8 cellular contexts compared by ENCODE assay signal in genomic region chr19:4123615-4124568, GRCh38. TPM values are rescaled to one million over a fixed set of nuclear protein-coding genes. Genes with fewer than 3 reads are reported as not detected.
DNase-seq lines count a peak whose midpoint lies in the region; ATAC-seq, FAIRE-seq and TF ChIP-seq lines count a peak whose summit lies in the region.

TSS of gene MAP2K2 (minus strand) at chr19:4124122. CDS start at chr19:4123875, 247 bp downstream.

- TF ChIP-seq EP300 in A549 (IDR thresholded peaks at IDR 0.05), result no peak

- TF ChIP-seq POLR2A in A549 (IDR thresholded peaks at IDR 0.05; ENCODE audit: low read length), result peak; percentile 83

- peak within 1 kb of the TSS; percentile 89 for H3K4me3 ChIP-seq in A549

- peak; percentile 72 to 90 for DNase-seq in A549 (ENCODE audit: low read depth in 1 of 2, low spot score in 1 of 2)
- peak; percentile 94 for DNase-seq in NCI-H345 (lab: John Stamatoyannopoulos, UW)
- DNase-seq in activated CD4-positive, CD25-positive, alpha-beta regulatory T cell treated with anti-CD3 and anti-CD28 coated beads, Interleukin-2, amount 50 U/mL, for 16 hours (ENCODE audit: low read depth, low spot score), result peak; percentile 91
- DNase-seq in central memory CD4-positive, alpha-beta T cell, result peak; percentile 93
- DNase-seq in iris pigment epithelial cell (ENCODE audit: low read depth), result peak; percentile 82
- DNase-seq in stimulated activated CD4-positive, alpha-beta T cell treated with anti-CD3 and anti-CD28 coated beads, Interleukin-12 subunit alpha, Interleukin-12 subunit beta, amount 100 ng/mL, for 24 hours (ENCODE audit: low read depth in 2 of 2), result peak; percentile 90 to 94

- H3K4me2 ChIP-seq in A549, result peak within 1 kb of the TSS; percentile 98

- WGBS in A549 (ENCODE audit: missing lambda C conversion rate), result under 1% methylated on average over 6 of the region's 102 CpGs

- H3K4me1 ChIP-seq in A549, result peaks cover 16% of the 10 kb centered on the region

- POLR2A ChIA-PET in A549 (lab: Yijun Ruan, JAX), result no interaction called here

- no peaks in the 10 kb centered on the region for H3K9me3 ChIP-seq in A549

- TF ChIP-seq CTCF in A549 (IDR thresholded peaks at IDR 0.05), result peak; percentile 15; the same call in 1 of the 3 replicates

- no peak; a peak in 1 of 5 replicates for TF ChIP-seq RAD21 in A549 (conservative IDR thresholded peaks at IDR 0.05 in 1 of 2, IDR thresholded peaks at IDR 0.05 in 1 of 2)

- peak within 1 kb of the TSS; percentile 88 to 96 for H3K27ac ChIP-seq in A549

- CTCF ChIA-PET in A549 (lab: Yijun Ruan, JAX), result no interaction called here

- FAIRE-seq in A549 (lab: Jason Lieb, UNC), result no peak

- peak; percentile 92 to 96 for ATAC-seq in A549
- peak; percentile 75 for ATAC-seq in GM18861 (IDR thresholded peaks at IDR 0.05; ENCODE audit: unreplicated experiment)
- ATAC-seq in HG03139 (IDR thresholded peaks at IDR 0.05; ENCODE audit: unreplicated experiment), result peak; percentile 87

TF ChIP-seq in A549, 52 proteins besides CTCF, POLR2A, EP300 and RAD21 (continues in another document):
- TF ChIP-seq KDM1A (IDR thresholded peaks at IDR 0.05; ENCODE audit: low read depth), result no peak
- no peak for TF ChIP-seq MAZ (IDR thresholded peaks at IDR 0.05; ENCODE audit: borderline replicate concordance, low read depth, low read length)
- TF ChIP-seq PBX3 (IDR thresholded peaks at IDR 0.05), result no peak
- no peak for TF ChIP-seq ZSCAN20 (CRISPR knock-in tag; IDR thresholded peaks at IDR 0.05)
- no peak for TF ChIP-seq HDAC2 (IDR thresholded peaks at IDR 0.05)
- no peak for TF ChIP-seq ZC3H11A (IDR thresholded peaks at IDR 0.05)
- TF ChIP-seq MAX (IDR thresholded peaks at IDR 0.05), result peak; percentile 95
- no peak for TF ChIP-seq KDM5A (IDR thresholded peaks at IDR 0.05)
- no peak for TF ChIP-seq BHLHE40 (IDR thresholded peaks at IDR 0.05; ENCODE audit: low read depth, low read length)
- no peak for TF ChIP-seq SREBF2 (IDR thresholded peaks at IDR 0.05)
- no peak for TF ChIP-seq NPAS2 (CRISPR knock-in tag; IDR thresholded peaks at IDR 0.05; ENCODE audit: borderline replicate concordance)
- no peak for TF ChIP-seq NFE2L2 (conservative IDR thresholded peaks at IDR 0.05; ENCODE audit: low read length)
- TF ChIP-seq ESRRA (IDR thresholded peaks at IDR 0.05; ENCODE audit: borderline replicate concordance, low read length), result no peak
- no peak for TF ChIP-seq RNF2 (IDR thresholded peaks at IDR 0.05; ENCODE audit: borderline replicate concordance, low read depth)
- no peak for TF ChIP-seq CBX8 (IDR thresholded peaks at IDR 0.05)
- TF ChIP-seq TP53 (CRISPR knock-in tag; IDR thresholded peaks at IDR 0.05), result no peak
- TF ChIP-seq CEBPB (IDR thresholded peaks at IDR 0.05), result no peak
- TF ChIP-seq CHD2 (IDR thresholded peaks at IDR 0.05; ENCODE audit: low read length, partially characterized antibody), result peak; percentile 98
- TF ChIP-seq NR3C1 (IDR thresholded peaks at IDR 0.05), result no peak
- TF ChIP-seq REST (IDR thresholded peaks at IDR 0.05), result peak; percentile 99
- TF ChIP-seq ZNF302 (CRISPR knock-in tag; IDR thresholded peaks at IDR 0.05), result no peak
- TF ChIP-seq BCL3 (IDR thresholded peaks at IDR 0.05), result peak; percentile 54; the same call in 1 of the 3 replicates
- no peak for TF ChIP-seq TFCP2L1 (CRISPR knock-in tag; IDR thresholded peaks at IDR 0.05)
- TF ChIP-seq GATA3 (IDR thresholded peaks at IDR 0.05; ENCODE audit: borderline replicate concordance), result peak; percentile 54
- TF ChIP-seq FOXS1 (CRISPR knock-in tag; IDR thresholded peaks at IDR 0.05), result no peak
- TF ChIP-seq HEYL (CRISPR knock-in tag; IDR thresholded peaks at IDR 0.05), result no peak
- no peak for TF ChIP-seq MYC (IDR thresholded peaks at IDR 0.05; ENCODE audit: borderline replicate concordance, low read length)
- TF ChIP-seq ATOH8 (CRISPR knock-in tag; IDR thresholded peaks at IDR 0.05; ENCODE audit: low read depth), result 0 out of 2 replicates have a peak, but pooled peaks have one; percentile 54
- no peak for TF ChIP-seq HES2 (IDR thresholded peaks at IDR 0.05)
- no peak for TF ChIP-seq CBX2 (IDR thresholded peaks at IDR 0.05; ENCODE audit: borderline replicate concordance, low read depth)
- TF ChIP-seq E2F6 (IDR thresholded peaks at IDR 0.05; ENCODE audit: borderline replicate concordance, low read depth), result peak; percentile 87
- no peak for TF ChIP-seq USF2 (IDR thresholded peaks at IDR 0.05)

RNA-seq across cellular contexts. Expression of gene MAP2K2, which starts in this region (rescaled TPM):
- polyA plus RNA-seq in A549 (2011; rRNA removed) (40.4 and 41.7 TPM in 2 replicates), A549 (2017; fragmentation: RNase III; extraction: RNeasy Plus Mini Kit Qiagen cat#74134 plus additional on column Dnase treatment) (98.5 to 116 TPM (median 115 TPM) in 3 replicates)
- polyA plus RNA-seq in A549 (2012; cell fraction: cytosol; rRNA removed), result 129 and 151 TPM in 2 replicates
- polyA plus RNA-seq in A549 (2012; cell fraction: nucleus; rRNA removed), result 146 and 171 TPM in 2 replicates
- polyA minus RNA-seq in A549 (2011; rRNA and poly(A)+ RNA removed), result 51.6 and 58.5 TPM in 2 replicates

Comparison
In these comparisons a context has a peak if more than half of its experiments do, and no peak if none do; other contexts are left out.
1. Peak in every context shown above with its lines: DNase-seq, ATAC-seq, H3K4me3 ChIP-seq and H3K27ac ChIP-seq.